ENCODE assay signal across 8 cellular contexts in genomic region chr11:125062931-125063428, GRCh38. TPM values are rescaled to one million over a fixed set of nuclear protein-coding genes. Genes with fewer than 3 reads are reported as not detected.
A peak's percentile ranks its signal among the peaks of the same experiment; 100 is the strongest.
DNase-seq lines count a peak whose midpoint lies in the region; ATAC-seq, FAIRE-seq and TF ChIP-seq lines count a peak whose summit lies in the region.

Gene SLC37A2 (plus strand): TSS chr11:125063305. CDS start chr11:125063368, 63 bp downstream.

- DNase-seq in CD4-positive, alpha-beta memory T cell: peak; percentile 21 to 51 (median 28)
- DNase-seq in GM19239 (ENCODE audit: insufficient read length, low spot score): peak; percentile 63
- DNase-seq in RWPE1 (ENCODE audit: low spot score): peak; percentile 61
- DNase-seq in GM12878 (ENCODE audit: low read depth, low spot score): peak; percentile 62
- DNase-seq in gastrocnemius medialis: peak; percentile 24 to 56
- no peak for DNase-seq in NCI-H128 (lab: John Stamatoyannopoulos, UW; ENCODE audit: unreplicated experiment)

- no peaks in the 10 kb centered on the region for H3K9me3 ChIP-seq in CD4-positive, alpha-beta memory T cell (ENCODE audit: control insufficient read depth in 1 of 2, low read length in 2 of 2)
- no peaks in the 10 kb centered on the region for H3K9me3 ChIP-seq in GM12878 (replicated peaks; ENCODE audit: control insufficient read depth, insufficient read depth, low read length)
- no peaks in the 10 kb centered on the region for H3K9me3 ChIP-seq in iPS-18c (ENCODE audit: control insufficient read depth, insufficient read depth, low read length)
- H3K9me3 ChIP-seq in gastrocnemius medialis: no peaks in the 10 kb centered on the region

- peak within 1 kb of the TSS; percentile 54 to 58 for H3K4me3 ChIP-seq in CD4-positive, alpha-beta memory T cell (ENCODE audit: low read length in 2 of 2)
- H3K4me3 ChIP-seq in GM12878: peak within 1 kb of the TSS; percentile 77
- H3K4me3 ChIP-seq in iPS-18c (ENCODE audit: insufficient read depth, low read depth, low read length): peak within 1 kb of the TSS; percentile 86
- peak within 1 kb of the TSS; percentile 59 to 69 (median 64) for H3K4me3 ChIP-seq in gastrocnemius medialis

- H3K79me2 ChIP-seq in GM12878 (ENCODE audit: control insufficient read depth, insufficient read depth, low read length): no peaks in the 10 kb centered on the region

- peaks cover 24% of the 10 kb centered on the region for H3K27me3 ChIP-seq in CD4-positive, alpha-beta memory T cell (ENCODE audit: insufficient read depth, low read length)
- no peaks in the 10 kb centered on the region; a peak in 1 of 4 replicates for H3K27me3 ChIP-seq in GM12878 (replicated peaks in 1 of 2; ENCODE audit: control insufficient read depth in 2 of 2, insufficient read depth in 2 of 2, low read length in 1 of 2)
- H3K27me3 ChIP-seq in gastrocnemius medialis: peaks cover 0 to 5% (median 4%) of the 10 kb centered on the region in 3 donors

- peak; percentile 28; the same call in 1 of the 2 replicates for TF ChIP-seq CTCF in RWPE1 (conservative IDR thresholded peaks at IDR 0.05; ENCODE audit: low read depth)
- TF ChIP-seq CTCF in GM12878 (IDR thresholded peaks at IDR 0.05 in 2 of 3, conservative IDR thresholded peaks at IDR 0.05 in 1 of 3; ENCODE audit: control insufficient read depth in 2 of 3, extremely low read depth in 1 of 3, insufficient read depth in 1 of 3, low read depth in 3 of 3, low read length in 3 of 3): peak in 2 of 3 experiments; percentile 18 to 39; a peak in 3 of 6 replicates
- TF ChIP-seq CTCF in gastrocnemius medialis (IDR thresholded peaks at IDR 0.05 in 4 of 5, conservative IDR thresholded peaks at IDR 0.05 in 1 of 5): peak in 3 of 5 experiments; percentile 18 to 37 (median 24)

- H3K4me1 ChIP-seq in CD4-positive, alpha-beta memory T cell (ENCODE audit: insufficient read depth, low read length): peaks cover 10% of the 10 kb centered on the region
- H3K4me1 ChIP-seq in GM12878 (ENCODE audit: control insufficient read depth, insufficient read depth, low read length) (peaks cover 4% of the 10 kb centered on the region; the same call in 1 of the 2 replicates), gastrocnemius medialis (peaks cover 0 to 8% of the 10 kb centered on the region in 2 donors)

- peak within 1 kb of the TSS; percentile 87 to 94 (median 90) for H3K4me3 Mint-ChIP-seq in CD4-positive, alpha-beta memory T cell

- no peaks in the 10 kb centered on the region for H3K36me3 Mint-ChIP-seq in CD4-positive, alpha-beta memory T cell

- H2AFZ ChIP-seq in GM12878 (ENCODE audit: control insufficient read depth, low read depth, low read length): peak within 1 kb of the TSS; percentile 73

- peak; percentile 98 for FAIRE-seq in GM19239 (lab: Jason Lieb, UNC)
- peak; percentile 54 for FAIRE-seq in GM12878 (lab: Jason Lieb, UNC)

- no TSS peak for BruUV-seq in GM12878 (replicated peaks; lab: Mats Ljungman, UMichigan)

- peaks cover 2 to 19% (median 5%) of the 10 kb centered on the region in 4 donors for H3K4me1 Mint-ChIP-seq in CD4-positive, alpha-beta memory T cell

- no peaks in the 10 kb centered on the region for H4K20me1 ChIP-seq in GM12878 (ENCODE audit: control insufficient read depth, insufficient read depth)

- no peaks in the 10 kb centered on the region for H3K9me3 Mint-ChIP-seq in CD4-positive, alpha-beta memory T cell

- H3K36me3 ChIP-seq in CD4-positive, alpha-beta memory T cell (ENCODE audit: insufficient read depth, low read length): no peaks in the 10 kb centered on the region
- no peaks in the 10 kb centered on the region for H3K36me3 ChIP-seq in GM12878 (ENCODE audit: control insufficient read depth in 2 of 2, insufficient read depth in 2 of 2, low read length in 1 of 2)
- H3K36me3 ChIP-seq in gastrocnemius medialis: no peaks in the 10 kb centered on the region

- TF ChIP-seq RAD21 in GM12878 (IDR thresholded peaks at IDR 0.05; ENCODE audit: insufficient read depth, low read depth, low read length): no peak

- H3K27ac Mint-ChIP-seq in CD4-positive, alpha-beta memory T cell: peak within 1 kb of the TSS in 5 of 7 donors; percentile 14 to 72 (median 70)

- RAD21 ChIA-PET in GM12878 (lab: Charles Lee; ENCODE audit: unreplicated experiment): interaction anchor here (1.2 to 2.7 kb wide), 5 partner anchors 10 to 79 kb away, joined by 3 to 44 read pairs (median 5); partner anchors contain the start of gene TMEM218

- ATAC-seq in HG03196 (IDR thresholded peaks at IDR 0.05; ENCODE audit: unreplicated experiment) (peak; percentile 91), GM12878 (peak; percentile 94), gastrocnemius medialis (peak; percentile 85 to 86)

- SMC1A ChIA-PET in GM12878 (lab: Charles Lee; ENCODE audit: uncharacterized antibody, unreplicated experiment): interaction anchor here (1.2 to 3.0 kb wide), 7 partner anchors 11 to 109 kb away, joined by 3 to 36 read pairs (median 8); partner anchors contain the start of genes CCDC15 and TMEM218

- H3K4me2 ChIP-seq in GM12878 (ENCODE audit: control insufficient read depth, insufficient read depth): peak within 1 kb of the TSS; percentile 93

- peak in 1 of 2 experiments; percentile 64; a peak in 1 of 4 replicates for TF ChIP-seq EP300 in GM12878 (IDR thresholded peaks at IDR 0.05; ENCODE audit: borderline replicate concordance in 1 of 2, control insufficient read depth in 1 of 2, low read depth in 2 of 2, low read length in 2 of 2)

- POLR2A ChIA-PET in CD4-positive, alpha-beta memory T cell (lab: Charles Lee; ENCODE audit: partially characterized antibody): interaction anchor here (1.0 kb wide), 1 partner anchor 49 kb away, joined by 3 read pairs; the partner anchor contains the start of gene TMEM218
- POLR2A ChIA-PET in RWPE1 (lab: Yijun Ruan, JAX; ENCODE audit: low non-redundant PET): interaction anchor here (0.5 to 1.1 kb wide), 3 partner anchors 15 to 83 kb away, joined by 3 to 4 read pairs (median 3); no protein-coding TSS in a partner anchor
- POLR2A ChIA-PET in GM12878 (lab: Charles Lee): interaction anchor here (1.0 to 2.1 kb wide), 6 partner anchors 10 to 109 kb away, joined by 3 to 42 read pairs (median 8); partner anchors contain the start of genes CCDC15 and TMEM218

- CTCF ChIA-PET in CD4-positive, alpha-beta memory T cell (lab: Charles Lee; ENCODE audit: partially characterized antibody): interaction anchor here (1.2 kb wide), 1 partner anchor 187 kb away, joined by 3 read pairs; no protein-coding TSS in a partner anchor
- CTCF ChIA-PET in RWPE1 (lab: Yijun Ruan, JAX): interaction anchor here (0.6 to 1.6 kb wide), 5 partner anchors 11 to 286 kb away, joined by 3 to 7 read pairs (median 4); no protein-coding TSS in a partner anchor
- CTCF ChIA-PET in GM12878 (lab: Yijun Ruan, JAX): interaction anchor here (0.9 to 2.1 kb wide), 7 partner anchors 9 to 293 kb away, joined by 3 to 20 read pairs (median 6); partner anchors contain the start of gene TMEM218

- peak within 1 kb of the TSS; percentile 62 for H3K9ac ChIP-seq in GM12878 (ENCODE audit: control insufficient read depth, insufficient read depth, low read length)

- TF ChIP-seq POLR2A in GM12878 (IDR thresholded peaks at IDR 0.05; ENCODE audit: low read depth, low read length) (peak; percentile 94), gastrocnemius medialis (IDR thresholded peaks at IDR 0.05) (peak; percentile 33 to 44)

- H3K27me3 Mint-ChIP-seq in CD4-positive, alpha-beta memory T cell: peaks cover 3 to 18% of the 10 kb centered on the region in 2 donors

- WGBS in GM12878 (ENCODE audit: insufficient coverage, insufficient replicate concordance, low lambda C conversion rate, missing lambda C conversion rate): under 1% methylated on average over 41 of the region's 46 CpGs

- in situ Hi-C loops in GM12878 (cut with MboI) (no loop called here), gastrocnemius medialis (cut with MboI; ENCODE audit: low sequenced_read_pairs in 4 of 4) (no loop called here)

- intact Hi-C loops in CD4-positive, alpha-beta memory T cell (cut with micrococcal nuclease): no loop called here
- intact Hi-C loops in GM12878 (cut with micrococcal nuclease; ENCODE audit: unreplicated experiment) (loop anchor here (1.0 to 5.0 kb wide), 3 partner anchors 9 to 104 kb away; no protein-coding TSS in a partner anchor), gastrocnemius medialis (cut with DNase I; ENCODE audit: low total_unique reads) (no loop called here)

- no peak within 1 kb of the TSS for H3K27ac ChIP-seq in CD4-positive, alpha-beta memory T cell (ENCODE audit: low read depth, low read length)
- H3K27ac ChIP-seq in RWPE1 (peak within 1 kb of the TSS; percentile 74), GM12878 (ENCODE audit: control insufficient read depth, insufficient read depth) (no peak within 1 kb of the TSS), gastrocnemius medialis (peak within 1 kb of the TSS; percentile 28 to 55 (median 44))

TF ChIP-seq in GM12878, 131 proteins besides CTCF, POLR2A, EP300 and RAD21 (continues in another document):
- TF ChIP-seq TBL1XR1 (IDR thresholded peaks at IDR 0.05; ENCODE audit: low read depth, low read length) (peak; percentile 52; the same call in 1 of the 2 replicates), POLR2AphosphoS5 (IDR thresholded peaks at IDR 0.05; ENCODE audit: low read length) (peak; percentile 79), EGR1 (IDR thresholded peaks at IDR 0.05; ENCODE audit: borderline replicate concordance in 1 of 2, low read depth in 2 of 2, low read length in 2 of 2) (no peak), BRCA1 (IDR thresholded peaks at IDR 0.05; ENCODE audit: low read depth, low read length) (no peak)

RNA-seq across cellular contexts. Expression of gene SLC37A2, which starts in this region (rescaled TPM):
- 1 to 10 TPM; 3.8 to 4.8 TPM for total RNA-seq in CD4-positive, alpha-beta memory T cell
- not detected for polyA plus RNA-seq in CD4-positive, alpha-beta memory T cell
- total RNA-seq in GM12878 (2013; cell fraction: nucleolus; rRNA removed): 7.1 and 8.3 TPM in 2 replicates
- 2.4 and 2.7 TPM in 2 replicates for total RNA-seq in GM12878 (2014; rRNA removed)
- 1.3 and 1.4 TPM in 2 replicates for total RNA-seq in GM12878 (2014; rRNA removed; fragmentation: Illumina TruSeq; extraction: Trizol)
- total RNA-seq in GM12878 (2021): 3.0 and 3.4 TPM in 2 replicates
- polyA plus RNA-seq in GM12878 (2011; ENCODE audit: low read depth): 0.73 TPM
- polyA plus RNA-seq in GM12878 (2011; rRNA removed): 8.3 and 9.8 TPM in 2 replicates
- polyA plus RNA-seq in GM12878 (2011; cell fraction: cytosol; rRNA removed): 12.1 and 13.1 TPM in 2 replicates
- 26.6 and 33.5 TPM in 2 replicates for polyA plus RNA-seq in GM12878 (2011; cell fraction: nucleus; rRNA removed)
- polyA plus RNA-seq in GM12878 (2012): 0.91 and 2.3 TPM in 2 replicates
- 1.4 and 1.7 TPM in 2 replicates for polyA plus RNA-seq in GM12878 (2014; fragmentation: Illumina TruSeq; extraction: Trizol)
- polyA plus RNA-seq in GM12878 (2014; fragmentation: Nextera tagmentation; extraction: Ambion mirVana): under 1 TPM; 0.26 to 0.29 TPM
- polyA plus RNA-seq in GM12878 (2014; rRNA removed): 2.5 and 2.7 TPM in 2 replicates
- polyA plus RNA-seq in GM12878 (2016; fragmentation: Nextera tagmentation; extraction: Ambion mirVana): 1 to 10 TPM in 1 of 2 experiments, under 1 TPM in 1; 0.99 to 2.3 TPM
- polyA minus RNA-seq in GM12878 (2011; rRNA and poly(A)+ RNA removed): 8.5 and 13.3 TPM in 2 replicates
- 3.2 and 4.4 TPM in 2 replicates for polyA minus RNA-seq in GM12878 (2011; cell fraction: cytosol; rRNA and poly(A)+ RNA removed)
- polyA minus RNA-seq in GM12878 (2011; cell fraction: nucleus; rRNA and poly(A)+ RNA removed): 8.2 and 8.5 TPM in 2 replicates
- total RNA-seq in gastrocnemius medialis: 1 to 10 TPM in 3 of 4 donors, under 1 TPM in 1; 0.75 to 2.1 (median 1.5) TPM

Comparison
In these comparisons a context has a peak if more than half of its experiments do, and no peak if none do; other contexts are left out.
1. H3K27ac ChIP-seq: peak in RWPE1 (single experiment) and gastrocnemius medialis (4 of 4); none in CD4-positive, alpha-beta memory T cell (single experiment) and GM12878 (single experiment).
2. Peak in every context shown above with its lines, with median percentiles within 50 percentile points of each other: H3K4me3 ChIP-seq, ATAC-seq and CTCF ChIP-seq.